10 cellular contexts compared by ENCODE assay signal in genomic region chr1:1407957-1408318, GRCh38. TPM values are rescaled to one million over a fixed set of nuclear protein-coding genes. Genes with fewer than 3 reads are reported as not detected.
A peak's percentile ranks its signal among the peaks of the same experiment; 100 is the strongest.
DNase-seq lines count a peak whose midpoint lies in the region; ATAC-seq and TF ChIP-seq lines count a peak whose summit lies in the region.
"Had no signal": no experiment of that assay in that cellular context is flagged by ENCODE, and none has a peak within 500 bp of the region (broad histone marks: within the 10 kb centered on the region; RNA-seq: fewer than 3 reads in every experiment).

No MANE protein-coding gene starts in this region.

- peaks cover 76% of the 10 kb centered on the region for H3K36me3 Mint-ChIP-seq in activated T-cell treated with anti-CD3 and anti-CD28 coated beads, Interleukin-2, amount 50 U/mL, for 24 hours (ENCODE audit: low read depth)

- H3K27me3 ChIP-seq in adrenal gland = no peaks in the 10 kb centered on the region
- no peaks in the 10 kb centered on the region for H3K27me3 ChIP-seq in right lobe of liver
- H3K27me3 ChIP-seq in tibial nerve = no peaks in the 10 kb centered on the region

- peak overlapping the region; percentile 91 for H3K27ac Mint-ChIP-seq in activated T-cell treated with anti-CD3 and anti-CD28 coated beads, Interleukin-2, amount 50 U/mL, for 24 hours

- ATAC-seq in right lobe of liver (no peak), GM21717 (IDR thresholded peaks at IDR 0.05; ENCODE audit: unreplicated experiment) (no peak)

- TF ChIP-seq EP300 in tibial nerve (IDR thresholded peaks at IDR 0.05) = no peak

- H3K27me3 Mint-ChIP-seq in activated T-cell treated with anti-CD3 and anti-CD28 coated beads, Interleukin-2, amount 50 U/mL, for 24 hours = no peaks in the 10 kb centered on the region

- WGBS in adrenal gland, 4 donors = 23 to 42% (median 29%) methylated on average over 10 to 13 of the region's 13 CpGs
- 6% methylated on average over 5 of the region's 13 CpGs for WGBS in right lobe of liver (ENCODE audit: insufficient coverage, low coverage, low lambda C conversion rate, missing lambda C conversion rate)
- 34 to 36% methylated on average over 13 of the region's 13 CpGs for WGBS in tibial nerve, 2 donors

- H3K27ac ChIP-seq in adrenal gland (peak overlapping the region in 4 of 5 donors; percentile 69 to 90 (median 83)), right lobe of liver (peak overlapping the region in 2 of 3 donors; percentile 68 to 82), tibial nerve (peak overlapping the region in 3 of 4 donors; percentile 81 to 91 (median 90))

- H3K4me3 ChIP-seq in adrenal gland = peak overlapping the region; percentile 73 to 96 (median 86)
- peak overlapping the region; percentile 92 to 100 (median 100) for H3K4me3 ChIP-seq in right lobe of liver
- peak overlapping the region; percentile 76 to 98 (median 88) for H3K4me3 ChIP-seq in tibial nerve

- H3K4me1 ChIP-seq in adrenal gland (replicated peaks in 1 of 2) = peaks cover 13 to 24% of the 10 kb centered on the region in 2 donors
- H3K4me1 ChIP-seq in right lobe of liver = peaks cover 0 to 34% (median 13%) of the 10 kb centered on the region in 4 donors
- H3K4me1 ChIP-seq in tibial nerve = peaks cover 4 to 62% (median 21%) of the 10 kb centered on the region in 4 donors

- DNase-seq in activated T-cell treated with anti-CD3 and anti-CD28 coated beads, Interleukin-2, amount 50 U/mL, for 24 hours = no peak
- no peak for DNase-seq in activated T-cell treated with anti-CD3 and anti-CD28 coated beads, Interleukin-2, amount 50 U/mL, for 48 hours
- DNase-seq in adrenal gland (no peak), right lobe of liver (no peak), tibial nerve (ENCODE audit: low spot score in 2 of 2) (no peak), foreskin melanocyte (no peak), NCI-H2196 treated with DMSO at 0.1 percent for 48 hours (lab: John Stamatoyannopoulos, UW; ENCODE audit: unreplicated experiment) (no peak)
- DNase-seq: NCI-H146 had no signal

- no peaks in the 10 kb centered on the region for H3K9me3 Mint-ChIP-seq in activated T-cell treated with anti-CD3 and anti-CD28 coated beads, Interleukin-2, amount 50 U/mL, for 24 hours

- peaks cover 60% of the 10 kb centered on the region for H3K4me1 Mint-ChIP-seq in activated T-cell treated with anti-CD3 and anti-CD28 coated beads, Interleukin-2, amount 50 U/mL, for 24 hours (ENCODE audit: low read depth)

- intact Hi-C loops in adrenal gland (cut with DNase I) (no loop called here), right lobe of liver (cut with DNase I) (loop anchor here in 1 of 2 donors (5.0 kb wide), 1 partner anchor 34 kb away; no protein-coding TSS in a partner anchor)

- H3K9me3 ChIP-seq in adrenal gland (replicated peaks in 1 of 3) (no peaks in the 10 kb centered on the region), right lobe of liver (no peaks in the 10 kb centered on the region), tibial nerve (no peaks in the 10 kb centered on the region)

- TF ChIP-seq CTCF in adrenal gland (IDR thresholded peaks at IDR 0.05) (no peak), right lobe of liver (IDR thresholded peaks at IDR 0.05) (no peak), tibial nerve (IDR thresholded peaks at IDR 0.05) (no peak)

- no peak for TF ChIP-seq POLR2A in adrenal gland (IDR thresholded peaks at IDR 0.05)
- TF ChIP-seq POLR2A in right lobe of liver (IDR thresholded peaks at IDR 0.05) = no peak
- no peak for TF ChIP-seq POLR2A in tibial nerve (IDR thresholded peaks at IDR 0.05)

- H3K36me3 ChIP-seq in adrenal gland (replicated peaks in 1 of 2) (peaks cover 0 to 29% of the 10 kb centered on the region in 2 donors), right lobe of liver (peaks cover 0 to 18% (median 4%) of the 10 kb centered on the region in 4 donors), tibial nerve (peaks cover 0 to 40% (median 0%) of the 10 kb centered on the region in 3 donors)

- H3K4me3 Mint-ChIP-seq in activated T-cell treated with anti-CD3 and anti-CD28 coated beads, Interleukin-2, amount 50 U/mL, for 24 hours = peak overlapping the region; percentile 96

RNA-seq across cellular contexts. Expression of gene MRPL20, which starts 0.8 kb away (rescaled TPM):
- total RNA-seq in adrenal gland (100 to 1,000 TPM in 7 of 8 donors, 10 to 100 TPM in 1; 98.9 to 276 (median 158) TPM), right lobe of liver (10 to 100 TPM; 44.1 to 91.2 (median 56.5) TPM), tibial nerve (100 to 1,000 TPM in 3 of 4 donors, 10 to 100 TPM in 1; 84.9 to 165 (median 139) TPM)
- polyA plus RNA-seq in adrenal gland = 100 to 1,000 TPM; 116 to 175 (median 134) TPM

RNA-seq across cellular contexts. Expression of gene CCNL2, which starts 8.8 kb away (rescaled TPM):
- 100 to 1,000 TPM in 6 of 8 donors, 10 to 100 TPM in 2; 53.4 to 264 (median 148) TPM for total RNA-seq in adrenal gland
- polyA plus RNA-seq in adrenal gland = 100 to 1,000 TPM in 2 of 3 donors, 10 to 100 TPM in 1; 65.2 to 893 (median 593) TPM
- 100 to 1,000 TPM in 4 of 6 experiments, 10 to 100 TPM in 2; 80.8 to 127 (median 101) TPM for total RNA-seq in right lobe of liver
- total RNA-seq in tibial nerve = 100 to 1,000 TPM; 311 to 362 (median 339) TPM

RNA-seq across cellular contexts. Expression of gene ANKRD65, which starts 13.1 kb away (rescaled TPM):
- total RNA-seq in adrenal gland (1 to 10 TPM in 5 of 8 donors, under 1 TPM in 3; 0.39 to 2.6 (median 1.6) TPM), right lobe of liver (under 1 TPM; 0.19 to 0.89 (median 0.35) TPM), tibial nerve (10 to 100 TPM; 13.8 to 32.6 (median 19.4) TPM)
- 1 to 10 TPM in 2 of 3 donors, under 1 TPM in 1; 0.53 to 3.4 (median 2.2) TPM for polyA plus RNA-seq in adrenal gland
- total RNA-seq: Daoy had no signal

RNA-seq across cellular contexts. Expression of gene VWA1, which starts 27.6 kb away (rescaled TPM):
- total RNA-seq in adrenal gland = 10 to 100 TPM; 14.8 to 49.0 (median 30.6) TPM
- polyA plus RNA-seq in adrenal gland = 10 to 100 TPM in 2 of 3 donors, under 1 TPM in 1; 0.99 to 39.3 (median 25.9) TPM
- 100 to 1,000 TPM in 1 of 6 experiments, 10 to 100 TPM in 5; 39.5 to 195 (median 78.7) TPM for total RNA-seq in right lobe of liver
- 100 to 1,000 TPM; 142 to 261 (median 161) TPM for total RNA-seq in tibial nerve

RNA-seq across cellular contexts. Expression of gene AURKAIP1, which starts 32.9 kb away (rescaled TPM):
- 100 to 1,000 TPM in 7 of 8 donors, 10 to 100 TPM in 1; 89.6 to 260 (median 161) TPM for total RNA-seq in adrenal gland
- polyA plus RNA-seq in adrenal gland = 100 to 1,000 TPM in 2 of 3 donors, 10 to 100 TPM in 1; 44.2 to 317 (median 226) TPM
- 100 to 1,000 TPM in 3 of 6 experiments, 10 to 100 TPM in 3; 70.0 to 140 (median 104) TPM for total RNA-seq in right lobe of liver
- total RNA-seq in tibial nerve = 100 to 1,000 TPM in 3 of 4 donors, 10 to 100 TPM in 1; 63.9 to 128 (median 105) TPM

Comparison
In these comparisons a context has a peak if more than half of its experiments do, and no peak if none do; other contexts are left out.
1. RNA of gene ANKRD65, which starts 13.1 kb away (total RNA-seq): 13.8 to 32.6 TPM in tibial nerve; 0.39 to 2.6 TPM in adrenal gland and 0.19 to 0.89 TPM in right lobe of liver; every median in the first group is over 4 times any median in the second.
2. Peak in every context shown above with its lines, with median percentiles within 50 percentile points of each other: H3K27ac ChIP-seq and H3K4me3 ChIP-seq.